Comparison of ENCODE assay signal across 24 cellular contexts in the genomic region with DNA sequence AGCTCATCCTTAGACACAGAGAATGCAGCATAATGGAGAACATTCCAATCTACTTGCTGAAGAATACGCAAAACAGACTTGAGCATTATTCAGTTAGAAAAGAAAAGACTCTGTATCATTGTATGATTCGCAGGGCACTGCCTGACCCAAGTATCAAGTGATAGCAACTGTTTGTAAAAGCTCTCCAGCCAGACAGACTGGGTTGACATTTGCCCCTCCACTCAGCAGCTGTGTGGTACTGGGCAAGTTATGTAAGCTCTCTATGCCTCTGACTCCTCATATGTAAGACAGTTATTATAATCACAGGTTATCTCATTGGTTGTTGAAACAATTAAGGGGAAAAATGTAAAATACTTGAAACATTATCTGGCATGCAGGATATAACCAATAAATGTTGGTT.
"Had no signal": no experiment of that assay in that cellular context is flagged by ENCODE, and none has a peak within 500 bp of the region (broad histone marks: within the 10 kb centered on the region; RNA-seq: fewer than 3 reads in every experiment).

No MANE protein-coding gene starts in this region.

- H3K4me1 Mint-ChIP-seq: activated B cell treated with CpG ODN at 0.5 μM for 24 hours; activated CD4-positive, alpha-beta T cell treated with anti-CD3 and anti-CD28 coated beads, Interleukin-2, amount 10 ng/mL, durations not matched to agents 24 days and 14 days; activated naive CD8-positive, alpha-beta T cell treated with anti-CD3 and anti-CD28 coated beads for 36 hours; memory B cell; natural killer cell had no signal

- H3K4me3 Mint-ChIP-seq: activated B cell treated with CpG ODN at 0.5 μM for 24 hours; activated CD4-positive, alpha-beta T cell treated with anti-CD3 and anti-CD28 coated beads, Interleukin-2, amount 10 ng/mL, durations not matched to agents 24 days and 14 days; activated naive CD8-positive, alpha-beta T cell treated with anti-CD3 and anti-CD28 coated beads for 36 hours; memory B cell; natural killer cell had no signal

- FAIRE-seq: endometrium, TTC549 had no signal

- H3K27ac ChIP-seq: body of pancreas, colonic mucosa, gastroesophageal sphincter, left lung, right atrium auricular region had no signal

- H3K4me2 ChIP-seq: smooth muscle cell had no signal

- H3K27me3 ChIP-seq: body of pancreas, colonic mucosa, gastroesophageal sphincter, left lung, right atrium auricular region had no signal

- H3K9me3 ChIP-seq: body of pancreas, colonic mucosa, gastroesophageal sphincter, left lung, mucosa of descending colon, right atrium auricular region had no signal

- H3K27me3 Mint-ChIP-seq: activated B cell treated with CpG ODN at 0.5 μM for 24 hours; activated CD4-positive, alpha-beta T cell treated with anti-CD3 and anti-CD28 coated beads, Interleukin-2, amount 10 ng/mL, durations not matched to agents 24 days and 14 days; activated naive CD8-positive, alpha-beta T cell treated with anti-CD3 and anti-CD28 coated beads for 36 hours; memory B cell had no signal

- H3K4me3 ChIP-seq: body of pancreas, colonic mucosa, gastroesophageal sphincter, left lung, mucosa of descending colon, right atrium auricular region, smooth muscle cell had no signal

- H3K27ac Mint-ChIP-seq: activated B cell treated with CpG ODN at 0.5 μM for 24 hours; activated CD4-positive, alpha-beta T cell treated with anti-CD3 and anti-CD28 coated beads, Interleukin-2, amount 10 ng/mL, durations not matched to agents 24 days and 14 days; activated naive CD8-positive, alpha-beta T cell treated with anti-CD3 and anti-CD28 coated beads for 36 hours; memory B cell; natural killer cell had no signal

- H3K36me3 ChIP-seq: colonic mucosa, gastroesophageal sphincter, left lung, right atrium auricular region had no signal

- ATAC-seq: body of pancreas; gastroesophageal sphincter; left lung; mucosa of descending colon; natural killer cell; stimulated activated naive CD8-positive, alpha-beta T cell treated with anti-CD3 and anti-CD28 coated beads, Interleukin-15, Interleukin-2, amounts not matched to agents 100 U/mL and 50 U/mL, for 24 hours had no signal

- H3K9me3 Mint-ChIP-seq: activated B cell treated with CpG ODN at 0.5 μM for 24 hours had no signal

- H3K36me3 Mint-ChIP-seq: activated naive CD8-positive, alpha-beta T cell treated with anti-CD3 and anti-CD28 coated beads for 36 hours; memory B cell; natural killer cell had no signal

- DNase-seq: activated B cell treated with CpG ODN at 0.5 μM for 24 hours; activated CD4-positive, alpha-beta T cell treated with anti-CD3 and anti-CD28 coated beads, Interleukin-2, amount 10 ng/mL, durations not matched to agents 24 days and 14 days; activated gamma-delta T cell treated with Interleukin-2 at 50 U/mL for 16 hours; activated naive CD8-positive, alpha-beta T cell treated with anti-CD3 and anti-CD28 coated beads for 36 hours; amygdala; body of pancreas; caudate nucleus; colonic mucosa; islet precursor cell; left lung; mucosa of descending colon; natural killer cell; nucleus accumbens; posterior cingulate gyrus; stimulated activated CD4-positive, alpha-beta T cell treated with anti-CD3 and anti-CD28 coated beads, Interleukin-4, amount 100 ng/mL, for 4 hours; stimulated activated CD8-positive, alpha-beta memory T cell treated with anti-CD3 and anti-CD28 coated beads, Interleukin-4, amount 100 ng/mL, for 48 hours; stimulated activated naive CD8-positive, alpha-beta T cell treated with anti-CD3 and anti-CD28 coated beads, Interleukin-15, Interleukin-2, amounts not matched to agents 100 U/mL and 50 U/mL, for 24 hours; trophoblast cell had no signal

- H3K4me1 ChIP-seq: body of pancreas, colonic mucosa, gastroesophageal sphincter, left lung, right atrium auricular region had no signal
